Comparison of ENCODE assay signal across 8 cellular contexts in the genomic region with DNA sequence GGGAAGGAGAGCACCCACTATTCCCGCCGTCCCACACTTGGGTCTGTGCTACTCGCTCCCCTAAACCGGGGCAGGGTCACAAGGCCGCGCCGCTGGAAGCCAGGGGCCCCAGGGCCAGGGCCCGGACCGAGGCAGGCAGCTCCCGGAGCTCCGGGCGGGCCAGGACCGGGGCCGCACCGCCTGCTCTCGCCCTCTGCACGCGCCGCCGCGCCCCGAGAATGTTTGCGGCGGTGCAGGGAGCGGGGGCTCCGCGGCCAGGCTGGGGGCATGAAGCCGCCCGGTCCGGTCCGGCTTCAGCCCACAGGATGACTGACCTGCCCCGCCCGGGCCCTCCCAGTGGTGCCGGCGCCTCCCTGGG. TPM values are rescaled to one million over a fixed set of nuclear protein-coding genes. Genes with fewer than 3 reads are reported as not detected.
DNase-seq lines count a peak whose midpoint lies in the region; ATAC-seq and TF ChIP-seq lines count a peak whose summit lies in the region.

No MANE protein-coding gene starts in this region.

- in situ Hi-C loops in ACHN (cut with HindIII; ENCODE audit: low pct_ligation_motif_present, low pct_unique_long_range_greater_than_20kb, low sequenced_read_pairs), result no loop called here

- H3K36me3 ChIP-seq in HCT116 (ENCODE audit: control insufficient read depth in 1 of 2, insufficient read depth in 2 of 2, low read length in 2 of 2), result no peaks in the 10 kb centered on the region
- no peaks in the 10 kb centered on the region for H3K36me3 ChIP-seq in body of pancreas (replicated peaks in 1 of 2; ENCODE audit: insufficient read depth in 1 of 2, low read depth in 2 of 2)

- H3K9me3 ChIP-seq in HCT116 (ENCODE audit: control insufficient read depth in 1 of 2, insufficient read depth in 1 of 2, low read depth in 1 of 2, low read length in 2 of 2) (no peaks in the 10 kb centered on the region), body of pancreas (no peaks in the 10 kb centered on the region), mononuclear cell (ENCODE audit: low read depth, low read length) (no peaks in the 10 kb centered on the region)

- no peaks in the 10 kb centered on the region for H3K9me2 ChIP-seq in HCT116 (ENCODE audit: insufficient read depth)

- DNase-seq in ACHN (peak; percentile 4), HCT116 (ENCODE audit: low read depth, low spot score) (no peak), body of pancreas (no peak), NCI-H510A treated with DMSO at 0.1 percent for 48 hours (lab: John Stamatoyannopoulos, UW) (no peak), SK-N-DZ (ENCODE audit: low spot score) (no peak), OCI-M2 (lab: John Stamatoyannopoulos, UW; ENCODE audit: unreplicated experiment) (no peak)

- peak overlapping the region; percentile 71 for H3K9ac ChIP-seq in HCT116 (ENCODE audit: low read length)

- H3K4me1 ChIP-seq in HCT116 (ENCODE audit: control insufficient read depth in 1 of 2, insufficient read depth in 2 of 2, low read length in 2 of 2) (peaks cover 3 to 15% of the 10 kb centered on the region in 2 experiments; a peak in 3 of 4 replicates), body of pancreas (peaks cover 7% of the 10 kb centered on the region), mononuclear cell (ENCODE audit: insufficient read depth, low read length) (peaks cover 13% of the 10 kb centered on the region)

- no peaks in the 10 kb centered on the region for H3K79me2 ChIP-seq in HCT116 (ENCODE audit: insufficient read depth, low read length)

- H3K4me3 ChIP-seq in HCT116 (replicated peaks in 1 of 2; ENCODE audit: low read depth in 1 of 2, low read length in 2 of 2) (peak overlapping the region; percentile 61 to 79), body of pancreas (peak overlapping the region; percentile 33 to 39), mononuclear cell (ENCODE audit: low read length) (peak overlapping the region; percentile 27)

- CTCF ChIA-PET in HCT116 (lab: Charles Lee), result no interaction called here

- H3K27me3 ChIP-seq in HCT116 (ENCODE audit: insufficient read depth, low read length) (no peaks in the 10 kb centered on the region), body of pancreas (no peaks in the 10 kb centered on the region), mononuclear cell (ENCODE audit: insufficient read depth, low read length) (peaks cover 35% of the 10 kb centered on the region)

- no peaks in the 10 kb centered on the region for H4K20me1 ChIP-seq in HCT116 (ENCODE audit: insufficient read depth)

- TF ChIP-seq CTCF in HCT116 (IDR thresholded peaks at IDR 0.05 in 2 of 3, conservative IDR thresholded peaks at IDR 0.05 in 1 of 3; ENCODE audit: borderline replicate concordance in 1 of 3, insufficient read depth in 1 of 3, low read depth in 2 of 3, low read length in 2 of 3) (no peak), body of pancreas (IDR thresholded peaks at IDR 0.05) (no peak)

- H3K4me2 ChIP-seq in HCT116 (ENCODE audit: low read length), result peak overlapping the region; percentile 98

- ATAC-seq in HCT116 (no peak), body of pancreas (no peak), HG03097 (IDR thresholded peaks at IDR 0.05; ENCODE audit: low FRiP score, unreplicated experiment) (no peak)

- no peak overlapping the region for H2AFZ ChIP-seq in HCT116 (ENCODE audit: low read depth, low read length, poor library complexity, severe bottlenecking)

- intact Hi-C loops in HCT116 (cut with micrococcal nuclease), result no loop called here
- intact Hi-C loops in body of pancreas (cut with DNase I), result no loop called here

- no peak for TF ChIP-seq POLR2A in HCT116 (IDR thresholded peaks at IDR 0.05; ENCODE audit: borderline replicate concordance, extremely low read depth, insufficient read depth, insufficient read length)
- TF ChIP-seq POLR2A in body of pancreas (IDR thresholded peaks at IDR 0.05), result no peak

- RAD21 ChIA-PET in HCT116 (lab: Charles Lee; ENCODE audit: low non-redundant PET in 1 of 2, low total read pairs in 2 of 2, uncharacterized antibody in 2 of 2, unreplicated experiment in 2 of 2), result no interaction called here

- 6 to 13% methylated on average over 3 to 35 of the region's 35 CpGs for WGBS in body of pancreas, 2 donors

- BruUV-seq in HCT116 (replicated peaks; lab: Mats Ljungman, UMichigan), result no TSS peak

- POLR2A ChIA-PET in HCT116 (lab: Charles Lee), result no interaction called here

- H3K27ac ChIP-seq in HCT116 (ENCODE audit: low read depth, low read length) (peak overlapping the region; percentile 24; the same call in 1 of the 2 replicates), body of pancreas (no peak overlapping the region)

- TF ChIP-seq RAD21 in HCT116 (IDR thresholded peaks at IDR 0.05; ENCODE audit: low read depth), result no peak

TF ChIP-seq in HCT116, 20 proteins besides CTCF, POLR2A, EP300 and RAD21:
- TF ChIP-seq TCF7L2 (IDR thresholded peaks at IDR 0.05; ENCODE audit: borderline replicate concordance, extremely low read depth, insufficient read depth, insufficient read length) (no peak), EZH2phosphoT487 (IDR thresholded peaks at IDR 0.05; ENCODE audit: borderline replicate concordance) (no peak), EGR1 (IDR thresholded peaks at IDR 0.05; ENCODE audit: low read depth) (no peak), SRF (IDR thresholded peaks at IDR 0.05; ENCODE audit: low read depth) (no peak), SP1 (IDR thresholded peaks at IDR 0.05; ENCODE audit: low read depth) (no peak), EZH2 (IDR thresholded peaks at IDR 0.05) (no peak), ZNF274 (IDR thresholded peaks at IDR 0.05; ENCODE audit: low read depth, low read length) (no peak), ZFX (IDR thresholded peaks at IDR 0.05) (no peak), ELF1 (IDR thresholded peaks at IDR 0.05; ENCODE audit: borderline replicate concordance, low read depth) (no peak), JUND (IDR thresholded peaks at IDR 0.05) (no peak)
- TF ChIP-seq, protein P1, sequence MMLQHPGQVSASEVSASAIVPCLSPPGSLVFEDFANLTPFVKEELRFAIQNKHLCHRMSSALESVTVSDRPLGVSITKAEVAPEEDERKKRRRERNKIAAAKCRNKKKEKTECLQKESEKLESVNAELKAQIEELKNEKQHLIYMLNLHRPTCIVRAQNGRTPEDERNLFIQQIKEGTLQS (IDR thresholded peaks at IDR 0.05), result no peak
- TF ChIP-seq, protein P2, sequence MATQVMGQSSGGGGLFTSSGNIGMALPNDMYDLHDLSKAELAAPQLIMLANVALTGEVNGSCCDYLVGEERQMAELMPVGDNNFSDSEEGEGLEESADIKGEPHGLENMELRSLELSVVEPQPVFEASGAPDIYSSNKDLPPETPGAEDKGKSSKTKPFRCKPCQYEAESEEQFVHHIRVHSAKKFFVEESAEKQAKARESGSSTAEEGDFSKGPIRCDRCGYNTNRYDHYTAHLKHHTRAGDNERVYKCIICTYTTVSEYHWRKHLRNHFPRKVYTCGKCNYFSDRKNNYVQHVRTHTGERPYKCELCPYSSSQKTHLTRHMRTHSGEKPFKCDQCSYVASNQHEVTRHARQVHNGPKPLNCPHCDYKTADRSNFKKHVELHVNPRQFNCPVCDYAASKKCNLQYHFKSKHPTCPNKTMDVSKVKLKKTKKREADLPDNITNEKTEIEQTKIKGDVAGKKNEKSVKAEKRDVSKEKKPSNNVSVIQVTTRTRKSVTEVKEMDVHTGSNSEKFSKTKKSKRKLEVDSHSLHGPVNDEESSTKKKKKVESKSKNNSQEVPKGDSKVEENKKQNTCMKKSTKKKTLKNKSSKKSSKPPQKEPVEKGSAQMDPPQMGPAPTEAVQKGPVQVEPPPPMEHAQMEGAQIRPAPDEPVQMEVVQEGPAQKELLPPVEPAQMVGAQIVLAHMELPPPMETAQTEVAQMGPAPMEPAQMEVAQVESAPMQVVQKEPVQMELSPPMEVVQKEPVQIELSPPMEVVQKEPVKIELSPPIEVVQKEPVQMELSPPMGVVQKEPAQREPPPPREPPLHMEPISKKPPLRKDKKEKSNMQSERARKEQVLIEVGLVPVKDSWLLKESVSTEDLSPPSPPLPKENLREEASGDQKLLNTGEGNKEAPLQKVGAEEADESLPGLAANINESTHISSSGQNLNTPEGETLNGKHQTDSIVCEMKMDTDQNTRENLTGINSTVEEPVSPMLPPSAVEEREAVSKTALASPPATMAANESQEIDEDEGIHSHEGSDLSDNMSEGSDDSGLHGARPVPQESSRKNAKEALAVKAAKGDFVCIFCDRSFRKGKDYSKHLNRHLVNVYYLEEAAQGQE (IDR thresholded peaks at IDR 0.05; ENCODE audit: low read depth), result no peak
- TF ChIP-seq, protein P3, sequence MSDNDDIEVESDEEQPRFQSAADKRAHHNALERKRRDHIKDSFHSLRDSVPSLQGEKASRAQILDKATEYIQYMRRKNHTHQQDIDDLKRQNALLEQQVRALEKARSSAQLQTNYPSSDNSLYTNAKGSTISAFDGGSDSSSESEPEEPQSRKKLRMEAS (IDR thresholded peaks at IDR 0.05), result no peak

RNA-seq across cellular contexts. Expression of a gene that starts 0.4 kb away (rescaled TPM):
- total RNA-seq in HCT116 (2021; ENCODE audit: unreplicated experiment), result 15.5 TPM
- 13.4 and 20.3 TPM in 2 replicates for polyA plus RNA-seq in HCT116 (2012)
- 1 to 10 TPM in 1 of 2 donors, under 1 TPM in 1; 0.33 to 1.6 TPM for total RNA-seq in body of pancreas
- 0.10 TPM for total RNA-seq in mononuclear cell
- polyA plus RNA-seq in SK-N-DZ (2014; cell fraction: cytosol; rRNA removed), result 14.2 and 14.5 TPM in 2 replicates
- polyA plus RNA-seq in SK-N-DZ (2014; cell fraction: nucleus; rRNA removed), result 6.6 and 10.0 TPM in 2 replicates
